8 cellular contexts compared by ENCODE assay signal in genomic region chr3:48429416-48430358, GRCh38. TPM values are rescaled to one million over a fixed set of nuclear protein-coding genes. Genes with fewer than 3 reads are reported as not detected.
DNase-seq lines count a peak whose midpoint lies in the region; ATAC-seq, FAIRE-seq and TF ChIP-seq lines count a peak whose summit lies in the region.

TSS of gene PLXNB1 (minus strand) at chr3:48430086. CDS start at chr3:48424611, 5,475 bp downstream.

- H3K4me3 Mint-ChIP-seq in naive thymus-derived CD4-positive, alpha-beta T cell: peak within 1 kb of the TSS; percentile 67 to 90 (median 80)
- peak within 1 kb of the TSS; percentile 83 to 85 for H3K4me3 Mint-ChIP-seq in stimulated activated naive CD8-positive, alpha-beta T cell treated with anti-CD3 and anti-CD28 coated beads, Interleukin-15, amount 100 ng/mL, for 72 hours

- H2AFZ ChIP-seq in PC-3 (ENCODE audit: low read length): peak within 1 kb of the TSS; percentile 92

- CTCF ChIA-PET in PC-3 (lab: Charles Lee): no interaction called here
- CTCF ChIA-PET in naive thymus-derived CD4-positive, alpha-beta T cell (lab: Charles Lee): interaction anchor here (7.8 kb wide), 1 partner anchor 29 kb away, joined by 115 read pairs; no protein-coding TSS in a partner anchor

- peaks cover 13% of the 10 kb centered on the region for H3K36me3 ChIP-seq in PC-3 (ENCODE audit: low read depth, low read length)
- H3K36me3 ChIP-seq in naive thymus-derived CD4-positive, alpha-beta T cell (ENCODE audit: control insufficient read depth in 2 of 3, insufficient read depth in 3 of 3, low read length in 3 of 3): peaks cover 0 to 31% (median 3%) of the 10 kb centered on the region in 3 experiments

- peaks cover 25% of the 10 kb centered on the region for H3K4me1 ChIP-seq in PC-3 (ENCODE audit: insufficient read depth, low read length)
- H3K4me1 ChIP-seq in naive thymus-derived CD4-positive, alpha-beta T cell (ENCODE audit: control insufficient read depth in 2 of 2, insufficient read depth in 2 of 2, low read length in 2 of 2): peaks cover 8 to 14% of the 10 kb centered on the region in 2 donors

- no peaks in the 10 kb centered on the region for H3F3A ChIP-seq in PC-3 (ENCODE audit: low read length, unreplicated experiment)

- H3K9me3 ChIP-seq in PC-3 (ENCODE audit: low read length): no peaks in the 10 kb centered on the region
- no peaks in the 10 kb centered on the region for H3K9me3 ChIP-seq in naive thymus-derived CD4-positive, alpha-beta T cell (ENCODE audit: control insufficient read depth in 2 of 3, low read length in 3 of 3)

- peak within 1 kb of the TSS; percentile 50 for H3K27ac ChIP-seq in PC-3 (ENCODE audit: low read length)
- peak within 1 kb of the TSS; percentile 41 for H3K27ac ChIP-seq in naive thymus-derived CD4-positive, alpha-beta T cell (ENCODE audit: low read depth, low read length)

- ATAC-seq in HG03354 (IDR thresholded peaks at IDR 0.05; ENCODE audit: poor library complexity, severe bottlenecking, unreplicated experiment): peak; percentile 49
- peak; percentile 49 for ATAC-seq in PC-3
- ATAC-seq in naive thymus-derived CD4-positive, alpha-beta T cell: peak; percentile 75
- peak; percentile 72 for ATAC-seq in stimulated activated naive CD8-positive, alpha-beta T cell treated with anti-CD3 and anti-CD28 coated beads, Interleukin-15, amount 100 ng/mL, for 72 hours
- no peak for ATAC-seq in HG03378 (IDR thresholded peaks at IDR 0.05; ENCODE audit: unreplicated experiment)

- POLR2A ChIA-PET in PC-3 (lab: Charles Lee; ENCODE audit: unreplicated experiment): no interaction called here
- POLR2A ChIA-PET in naive thymus-derived CD4-positive, alpha-beta T cell (lab: Charles Lee): interaction anchor here (0.6 to 1.7 kb wide), 4 partner anchors 9 to 305 kb away, joined by 3 to 4 read pairs (median 4); partner anchors contain the start of genes ATRIP and ZNF589

- H3K4me1 Mint-ChIP-seq in naive thymus-derived CD4-positive, alpha-beta T cell: peaks cover 0 to 22% (median 5%) of the 10 kb centered on the region in 7 donors
- H3K4me1 Mint-ChIP-seq in stimulated activated naive CD8-positive, alpha-beta T cell treated with anti-CD3 and anti-CD28 coated beads, Interleukin-15, amount 100 ng/mL, for 72 hours: peaks cover 20% of the 10 kb centered on the region

- DNase-seq in D721Med (ENCODE audit: insufficient read length, low spot score): peak; percentile 79
- peak; percentile 63 for DNase-seq in PC-3
- DNase-seq in activated effector memory CD4-positive, alpha-beta T cell treated with anti-CD3 and anti-CD28 coated beads, Interleukin-2, amount 50 U/mL, for 16 hours: peak; percentile 88
- DNase-seq in fibroblast of the aortic adventitia (ENCODE audit: low read depth): peak; percentile 63
- peak; percentile 48 to 77 (median 54) for DNase-seq in naive thymus-derived CD4-positive, alpha-beta T cell
- peak; percentile 50 to 51 for DNase-seq in stimulated activated naive CD8-positive, alpha-beta T cell treated with anti-CD3 and anti-CD28 coated beads, Interleukin-15, amount 100 ng/mL, for 72 hours

- peak within 1 kb of the TSS; percentile 98 for H3K4me2 ChIP-seq in PC-3 (ENCODE audit: low read length)

- TSS peak; percentile 20 for BruUV-seq in PC-3 (replicated peaks; lab: Mats Ljungman, UMichigan)

- H3K9me3 Mint-ChIP-seq in naive thymus-derived CD4-positive, alpha-beta T cell: peaks cover 0 to 2% (median 0%) of the 10 kb centered on the region in 11 donors
- no peaks in the 10 kb centered on the region for H3K9me3 Mint-ChIP-seq in stimulated activated naive CD8-positive, alpha-beta T cell treated with anti-CD3 and anti-CD28 coated beads, Interleukin-15, amount 100 ng/mL, for 72 hours

- TF ChIP-seq CTCF in D721Med (IDR thresholded peaks at IDR 0.05; ENCODE audit: insufficient read depth, missing control alignments): no peak
- no peak for TF ChIP-seq CTCF in PC-3 (conservative IDR thresholded peaks at IDR 0.05; ENCODE audit: low read depth, low read length)
- TF ChIP-seq CTCF in fibroblast of the aortic adventitia (IDR thresholded peaks at IDR 0.05; ENCODE audit: insufficient read depth, low read length): no peak

- no peaks in the 10 kb centered on the region for H3K9me2 ChIP-seq in PC-3 (replicated peaks; ENCODE audit: low read length)

- peaks cover 0 to 12% (median 0%) of the 10 kb centered on the region in 5 donors for H3K36me3 Mint-ChIP-seq in naive thymus-derived CD4-positive, alpha-beta T cell

- H3K27me3 Mint-ChIP-seq in naive thymus-derived CD4-positive, alpha-beta T cell: peaks cover 0 to 30% (median 0%) of the 10 kb centered on the region in 5 donors
- H3K27me3 Mint-ChIP-seq in stimulated activated naive CD8-positive, alpha-beta T cell treated with anti-CD3 and anti-CD28 coated beads, Interleukin-15, amount 100 ng/mL, for 72 hours: peaks cover 27% of the 10 kb centered on the region

- H3K27me3 ChIP-seq in PC-3 (ENCODE audit: low read length): no peaks in the 10 kb centered on the region
- no peaks in the 10 kb centered on the region for H3K27me3 ChIP-seq in naive thymus-derived CD4-positive, alpha-beta T cell (ENCODE audit: control insufficient read depth in 2 of 2, insufficient read depth in 2 of 2, low read length in 2 of 2)

- H4K20me1 ChIP-seq in PC-3 (ENCODE audit: low read length): no peaks in the 10 kb centered on the region

- intact Hi-C loops in PC-3 (cut with micrococcal nuclease): no loop called here
- intact Hi-C loops in naive thymus-derived CD4-positive, alpha-beta T cell (cut with micrococcal nuclease): no loop called here

- peak within 1 kb of the TSS; percentile 83 for H3K4me3 ChIP-seq in PC-3 (ENCODE audit: low read length)
- H3K4me3 ChIP-seq in fibroblast of the aortic adventitia (ENCODE audit: low read depth, low read length): peak within 1 kb of the TSS; percentile 74
- peak within 1 kb of the TSS; percentile 51 for H3K4me3 ChIP-seq in naive thymus-derived CD4-positive, alpha-beta T cell (ENCODE audit: low read length)

- H3K9ac ChIP-seq in PC-3 (ENCODE audit: low read length): peak within 1 kb of the TSS; percentile 68

- peak within 1 kb of the TSS in 7 of 9 donors; percentile 28 to 71 (median 55) for H3K27ac Mint-ChIP-seq in naive thymus-derived CD4-positive, alpha-beta T cell
- peak within 1 kb of the TSS; percentile 73 to 86 for H3K27ac Mint-ChIP-seq in stimulated activated naive CD8-positive, alpha-beta T cell treated with anti-CD3 and anti-CD28 coated beads, Interleukin-15, amount 100 ng/mL, for 72 hours

- H3K79me2 ChIP-seq in PC-3 (ENCODE audit: low read length): peaks cover 19% of the 10 kb centered on the region

- FAIRE-seq in D721Med (lab: Jason Lieb, UNC): no peak

RNA-seq across cellular contexts. Expression of gene PLXNB1, which starts in this region (rescaled TPM):
- total RNA-seq in PC-3 (2014; rRNA removed): 31.8 and 35.4 TPM in 2 replicates
- 30.0 and 59.5 TPM in 2 replicates for total RNA-seq in fibroblast of the aortic adventitia (ENCODE audit: low replicate concordance)
- 1 to 10 TPM in 4 of 5 experiments, under 1 TPM in 1; 0.79 to 3.3 (median 2.7) TPM for total RNA-seq in naive thymus-derived CD4-positive, alpha-beta T cell
- not detected for polyA plus RNA-seq in naive thymus-derived CD4-positive, alpha-beta T cell
